ENCODE assay signal across 9 cellular contexts in genomic region chr7:44985033-44985695, GRCh38. TPM values are rescaled to one million over a fixed set of nuclear protein-coding genes. Genes with fewer than 3 reads are reported as not detected.
A peak's percentile ranks its signal among the peaks of the same experiment; 100 is the strongest.
DNase-seq lines count a peak whose midpoint lies in the region; ATAC-seq, FAIRE-seq and TF ChIP-seq lines count a peak whose summit lies in the region.
"Had no signal": no experiment of that assay in that cellular context is flagged by ENCODE, and none has a peak within 500 bp of the region (broad histone marks: within the 10 kb centered on the region; RNA-seq: fewer than 3 reads in every experiment).

No MANE protein-coding gene starts in this region.

- intact Hi-C loops in body of pancreas (cut with DNase I) (no loop called here), sciatic nerve (cut with DNase I) (no loop called here)

- H3K4me3 ChIP-seq in ACC112 (ENCODE audit: low read depth, low read length) (peak overlapping the region; percentile 84), HL-60 (replicated peaks; ENCODE audit: insufficient read depth, low read length) (peak overlapping the region; percentile 83), body of pancreas (peak overlapping the region in 1 of 2 donors; percentile 13), mucosa of rectum (ENCODE audit: low read length in 2 of 2) (peak overlapping the region; percentile 75 to 93)

- no peak for FAIRE-seq in urothelium cell line (lab: Jason Lieb, UNC)
- FAIRE-seq: endometrium had no signal

- H3K27ac ChIP-seq in ACC112 (ENCODE audit: low read depth, low read length) (peak overlapping the region; percentile 87), HL-60 (replicated peaks) (peak overlapping the region; percentile 90), body of pancreas (peak overlapping the region in 3 of 4 donors; percentile 87 to 96 (median 93)), mucosa of rectum (ENCODE audit: low read depth in 2 of 2, low read length in 2 of 2) (no peak overlapping the region)

- H2AFZ ChIP-seq in ACC112 (ENCODE audit: low read length, unreplicated experiment): no peak overlapping the region

- H3K9ac ChIP-seq in mucosa of rectum (ENCODE audit: low read depth in 1 of 2, low read length in 2 of 2): peak overlapping the region; percentile 83 to 100

- H3K27me3 ChIP-seq in ACC112 (ENCODE audit: insufficient read depth, low read length): no peaks in the 10 kb centered on the region
- H3K27me3 ChIP-seq in HL-60 (ENCODE audit: insufficient read depth, poor library complexity, severe bottlenecking): no peaks in the 10 kb centered on the region
- no peaks in the 10 kb centered on the region for H3K27me3 ChIP-seq in body of pancreas
- H3K27me3 ChIP-seq in mucosa of rectum (ENCODE audit: control insufficient read depth in 2 of 2, insufficient read depth in 2 of 2, low read length in 2 of 2): no peaks in the 10 kb centered on the region

- H3K9me3 ChIP-seq in body of pancreas: no peaks in the 10 kb centered on the region
- no peaks in the 10 kb centered on the region for H3K9me3 ChIP-seq in mucosa of rectum (ENCODE audit: control insufficient read depth in 2 of 2, low read length in 2 of 2)

- 69 to 74% methylated on average over 6 of the region's 6 CpGs for WGBS in body of pancreas, 2 donors

- peaks cover 36% of the 10 kb centered on the region for H3K79me2 ChIP-seq in ACC112 (ENCODE audit: control insufficient read depth, insufficient read depth, low read length, unreplicated experiment)

- H3K36me3 ChIP-seq in ACC112 (ENCODE audit: insufficient read depth, low read length) (peaks cover 26% of the 10 kb centered on the region), body of pancreas (replicated peaks in 1 of 2; ENCODE audit: insufficient read depth in 1 of 2, low read depth in 2 of 2) (peaks cover 4 to 15% of the 10 kb centered on the region in 2 donors), mucosa of rectum (ENCODE audit: control insufficient read depth in 2 of 2, insufficient read depth in 2 of 2, low read length in 2 of 2) (peaks cover 24 to 38% of the 10 kb centered on the region in 2 donors)

- ATAC-seq in body of pancreas (no peak), sciatic nerve (no peak), HG03159 (IDR thresholded peaks at IDR 0.05; ENCODE audit: unreplicated experiment) (no peak)

- DNase-seq in HL-60 (ENCODE audit: low read depth in 1 of 2, low spot score in 1 of 2) (no peak), body of pancreas (no peak), sciatic nerve (ENCODE audit: low spot score) (no peak), DMS153 treated with DMSO at 0.1 percent for 48 hours (lab: John Stamatoyannopoulos, UW; ENCODE audit: unreplicated experiment) (no peak), urothelium cell line (ENCODE audit: low spot score) (no peak)

- no peak for TF ChIP-seq POLR2A in body of pancreas (IDR thresholded peaks at IDR 0.05)

- H3K4me1 ChIP-seq in ACC112 (ENCODE audit: control insufficient read depth, insufficient read depth, low read length, unreplicated experiment) (peaks cover 53% of the 10 kb centered on the region), body of pancreas (peaks cover 40% of the 10 kb centered on the region), mucosa of rectum (ENCODE audit: control insufficient read depth in 2 of 2, insufficient read depth in 2 of 2, low read length in 2 of 2) (peaks cover 13 to 21% of the 10 kb centered on the region in 2 donors)

- TF ChIP-seq CTCF in HL-60 (IDR thresholded peaks at IDR 0.05; ENCODE audit: insufficient read depth, low read length) (no peak), body of pancreas (IDR thresholded peaks at IDR 0.05) (no peak)

RNA-seq across cellular contexts. Expression of gene MYO1G, which starts 6.3 kb away (rescaled TPM):
- total RNA-seq in body of pancreas (1 to 10 TPM; 2.3 to 3.3 TPM), sciatic nerve (8.8 TPM)

RNA-seq across cellular contexts. Expression of gene CCM2, which starts 14.8 kb away (rescaled TPM):
- 10 to 100 TPM; 19.4 to 22.3 TPM for total RNA-seq in body of pancreas
- 42.9 TPM for total RNA-seq in sciatic nerve

Comparison
In these comparisons a context has a peak if more than half of its experiments do, and no peak if none do; other contexts are left out.
1. H3K27ac ChIP-seq: peak in ACC112 (single experiment), HL-60 (single experiment) and body of pancreas (3 of 4); none in mucosa of rectum (0 of 2).